In the genomic region with DNA sequence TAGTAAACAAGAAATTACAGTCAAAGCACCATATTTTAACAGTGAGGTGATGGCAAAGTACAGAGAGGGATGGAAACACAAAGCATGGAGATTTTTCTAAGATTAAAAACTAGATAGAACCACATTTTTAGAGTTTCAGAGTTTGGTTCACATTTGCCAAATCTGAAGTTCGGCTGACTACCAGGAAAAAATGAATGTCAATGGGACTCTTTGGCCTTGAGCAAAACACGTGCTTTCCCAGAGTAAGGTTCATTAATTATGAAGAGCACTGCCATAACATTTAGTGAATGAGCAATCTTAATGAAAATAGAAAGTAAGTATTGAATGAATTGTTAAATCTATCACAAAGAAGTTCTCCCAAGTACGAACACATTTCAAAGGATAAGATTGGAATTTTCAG, we compare ENCODE assay signal across 37 cellular contexts.
"Had no signal": no experiment of that assay in that cellular context is flagged by ENCODE, and none has a peak within 500 bp of the region (broad histone marks: within the 10 kb centered on the region; RNA-seq: fewer than 3 reads in every experiment).

No MANE protein-coding gene starts in this region.

- H3K27me3 ChIP-seq: ascending aorta, body of pancreas, brain microvascular endothelial cell, breast epithelium, cardiac muscle cell had no signal

- H3K27ac ChIP-seq: ascending aorta, body of pancreas, brain microvascular endothelial cell, breast epithelium, cardiac muscle cell had no signal

- H3K36me3 ChIP-seq: ascending aorta, brain microvascular endothelial cell, breast epithelium, cardiac muscle cell had no signal

- H3K4me1 Mint-ChIP-seq: activated naive CD4-positive, alpha-beta T cell treated with anti-CD3 and anti-CD28 coated beads, Interleukin-2, amount 10 ng/mL, durations not matched to agents 7 days and 5 days; activated naive CD4-positive, alpha-beta T cell treated with anti-CD3 and anti-CD28 coated beads, Interleukin-2, amount 50 U/mL, for 24 hours; activated naive CD8-positive, alpha-beta T cell treated with anti-CD3 and anti-CD28 coated beads for 36 hours; activated naive CD8-positive, alpha-beta T cell treated with anti-CD3 and anti-CD28 coated beads, Interleukin-2, amount 10 ng/mL, durations not matched to agents 7 days and 5 days; activated naive CD8-positive, alpha-beta T cell treated with anti-CD3 and anti-CD28 coated beads, Interleukin-2, amount 50 U/mL, for 24 hours; activated T-helper 17 cell treated with anti-CD3 and anti-CD28 coated beads, Interleukin-2, amount 50 U/mL, for 72 hours; brain; central memory CD8-positive, alpha-beta T cell had no signal

- H3K9me3 ChIP-seq: ascending aorta, body of pancreas, breast epithelium had no signal

- H3K4me3 Mint-ChIP-seq: activated naive CD4-positive, alpha-beta T cell treated with anti-CD3 and anti-CD28 coated beads for 36 hours; activated naive CD4-positive, alpha-beta T cell treated with anti-CD3 and anti-CD28 coated beads, Interleukin-2, amount 10 ng/mL, durations not matched to agents 7 days and 5 days; activated naive CD4-positive, alpha-beta T cell treated with anti-CD3 and anti-CD28 coated beads, Interleukin-2, amount 50 U/mL, for 24 hours; activated naive CD8-positive, alpha-beta T cell; activated naive CD8-positive, alpha-beta T cell treated with anti-CD3 and anti-CD28 coated beads for 36 hours; activated naive CD8-positive, alpha-beta T cell treated with anti-CD3 and anti-CD28 coated beads, Interleukin-2, amount 10 ng/mL, durations not matched to agents 7 days and 5 days; activated naive CD8-positive, alpha-beta T cell treated with anti-CD3 and anti-CD28 coated beads, Interleukin-2, amount 50 U/mL, for 24 hours; activated T-cell treated with anti-CD3 and anti-CD28 coated beads, Interleukin-2, amount 50 U/mL, for 24 hours; activated T-cell treated with anti-CD3 and anti-CD28 coated beads, Interleukin-2, amount 50 U/mL, for 4 hours; activated T-cell treated with anti-CD3 and anti-CD28 coated beads, Interleukin-2, amount 50 U/mL, for 72 hours; activated T-helper 1 cell treated with anti-CD3 and anti-CD28 coated beads, Interleukin-12 subunit alpha, Interleukin-12 subunit beta, Interleukin-2, Interleukin-4 antibody, amounts not matched to agents 30 ng/mL and 10 ng/mL and 1 ng/mL, durations not matched to agents 14 hours and 24 hours and 36 hours; activated T-helper 17 cell treated with anti-CD3 and anti-CD28 coated beads, Interleukin-2, amount 50 U/mL, for 72 hours; brain; central memory CD8-positive, alpha-beta T cell had no signal

- DNase-seq: activated effector memory CD4-positive, alpha-beta T cell treated with anti-CD3 and anti-CD28 coated beads, Interleukin-2, amount 50 U/mL, for 16 hours; activated effector memory CD4-positive, alpha-beta T cell treated with Interleukin-2 at 50 U/mL for 16 hours; activated gamma-delta T cell; activated gamma-delta T cell treated with Interleukin-2 at 50 U/mL for 16 hours; activated naive CD4-positive, alpha-beta T cell; activated naive CD4-positive, alpha-beta T cell treated with anti-CD3 and anti-CD28 coated beads for 36 hours; activated naive CD4-positive, alpha-beta T cell treated with anti-CD3 and anti-CD28 coated beads, Interleukin-2, amount 10 ng/mL, durations not matched to agents 7 days and 5 days; activated naive CD4-positive, alpha-beta T cell treated with anti-CD3 and anti-CD28 coated beads, Interleukin-2, amount 50 U/mL, for 16 hours; activated naive CD4-positive, alpha-beta T cell treated with Interleukin-2 at 50 U/mL for 16 hours; activated naive CD8-positive, alpha-beta T cell treated with anti-CD3 and anti-CD28 coated beads for 36 hours; activated naive CD8-positive, alpha-beta T cell treated with anti-CD3 and anti-CD28 coated beads, Interleukin-2, amount 10 ng/mL, durations not matched to agents 7 days and 5 days; activated naive CD8-positive, alpha-beta T cell treated with anti-CD3 and anti-CD28 coated beads, Interleukin-2, amount 50 U/mL, for 24 hours; activated T-cell treated with anti-CD3 and anti-CD28 coated beads, Interleukin-2, amount 50 U/mL, for 1 hour; activated T-cell treated with anti-CD3 and anti-CD28 coated beads, Interleukin-2, amount 50 U/mL, for 24 hours; activated T-cell treated with anti-CD3 and anti-CD28 coated beads, Interleukin-2, amount 50 U/mL, for 4 hours; activated T-cell treated with anti-CD3 and anti-CD28 coated beads, Interleukin-2, amount 50 U/mL, for 48 hours; activated T-cell treated with anti-CD3 and anti-CD28 coated beads, Interleukin-2, amount 50 U/mL, for 72 hours; amniotic stem cell; amygdala; anterior cingulate cortex; aorta; body of pancreas; brain microvascular endothelial cell; caudate nucleus; central memory CD4-positive, alpha-beta T cell; cerebellar nuclear complex had no signal

- H3K27ac Mint-ChIP-seq: activated naive CD4-positive, alpha-beta T cell treated with anti-CD3 and anti-CD28 coated beads for 36 hours; activated naive CD4-positive, alpha-beta T cell treated with anti-CD3 and anti-CD28 coated beads, Interleukin-2, amount 10 ng/mL, durations not matched to agents 7 days and 5 days; activated naive CD4-positive, alpha-beta T cell treated with anti-CD3 and anti-CD28 coated beads, Interleukin-2, amount 50 U/mL, for 24 hours; activated naive CD4-positive, alpha-beta T cell treated with anti-CD3 and anti-CD28 coated beads, Interleukin-2, amount 50 U/mL, for 72 hours; activated naive CD8-positive, alpha-beta T cell; activated naive CD8-positive, alpha-beta T cell treated with anti-CD3 and anti-CD28 coated beads for 36 hours; activated naive CD8-positive, alpha-beta T cell treated with anti-CD3 and anti-CD28 coated beads, Interleukin-2, amount 10 ng/mL, durations not matched to agents 7 days and 5 days; activated naive CD8-positive, alpha-beta T cell treated with anti-CD3 and anti-CD28 coated beads, Interleukin-2, amount 50 U/mL, for 24 hours; activated T-cell treated with anti-CD3 and anti-CD28 coated beads, Interleukin-2, amount 50 U/mL, for 24 hours; activated T-cell treated with anti-CD3 and anti-CD28 coated beads, Interleukin-2, amount 50 U/mL, for 72 hours; activated T-helper 1 cell treated with anti-CD3 and anti-CD28 coated beads, Interleukin-12 subunit alpha, Interleukin-12 subunit beta, Interleukin-2, Interleukin-4 antibody, amounts not matched to agents 30 ng/mL and 10 ng/mL and 1 ng/mL, durations not matched to agents 14 hours and 24 hours and 36 hours; activated T-helper 17 cell treated with anti-CD3 and anti-CD28 coated beads, Interleukin-2, amount 50 U/mL, for 72 hours; activated T-helper 2 cell treated with anti-CD3 and anti-CD28 coated beads, Interferon-gamma antibody, Interleukin-2, Interleukin-4, amounts not matched to agents 10 μg/mL and 5 μg/mL and 100 μg/mL, durations not matched to agents 14 hours and 24 hours and 36 hours; brain had no signal

- H3K4me3 ChIP-seq: ascending aorta, body of pancreas, breast epithelium, cardiac muscle cell had no signal

- H3K27me3 Mint-ChIP-seq: activated naive CD4-positive, alpha-beta T cell treated with anti-CD3 and anti-CD28 coated beads, Interleukin-2, amount 10 ng/mL, durations not matched to agents 7 days and 5 days; activated naive CD8-positive, alpha-beta T cell treated with anti-CD3 and anti-CD28 coated beads, Interleukin-2, amount 10 ng/mL, durations not matched to agents 7 days and 5 days; activated naive CD8-positive, alpha-beta T cell treated with anti-CD3 and anti-CD28 coated beads, Interleukin-2, amount 50 U/mL, for 24 hours; activated T-cell treated with anti-CD3 and anti-CD28 coated beads, Interleukin-2, amount 50 U/mL, for 24 hours; activated T-helper 17 cell treated with anti-CD3 and anti-CD28 coated beads, Interleukin-2, amount 50 U/mL, for 72 hours; brain; central memory CD8-positive, alpha-beta T cell had no signal

- H3K4me1 ChIP-seq: ascending aorta, body of pancreas, breast epithelium had no signal

- H3K9me3 Mint-ChIP-seq: activated naive CD8-positive, alpha-beta T cell treated with anti-CD3 and anti-CD28 coated beads, Interleukin-2, amount 50 U/mL, for 24 hours; activated T-cell treated with anti-CD3 and anti-CD28 coated beads, Interleukin-2, amount 50 U/mL, for 24 hours; activated T-helper 1 cell treated with anti-CD3 and anti-CD28 coated beads, Interleukin-12 subunit alpha, Interleukin-12 subunit beta, Interleukin-2, Interleukin-4 antibody, amounts not matched to agents 30 ng/mL and 10 ng/mL and 1 ng/mL, durations not matched to agents 14 hours and 24 hours and 36 hours; activated T-helper 2 cell treated with anti-CD3 and anti-CD28 coated beads, Interferon-gamma antibody, Interleukin-2, Interleukin-4, amounts not matched to agents 10 μg/mL and 5 μg/mL and 100 μg/mL, durations not matched to agents 14 hours and 24 hours and 36 hours; brain had no signal

- ATAC-seq: activated naive CD4-positive, alpha-beta T cell treated with anti-CD3 and anti-CD28 coated beads, Interleukin-2, amount 50 U/mL, for 72 hours; activated naive CD8-positive, alpha-beta T cell treated with anti-CD3 and anti-CD28 coated beads, Interleukin-2, amount 50 U/mL, for 24 hours; activated T-cell treated with anti-CD3 and anti-CD28 coated beads, Interleukin-2, amount 50 U/mL, for 4 hours; activated T-cell treated with anti-CD3 and anti-CD28 coated beads, Interleukin-2, amount 50 U/mL, for 72 hours; activated T-helper 17 cell treated with anti-CD3 and anti-CD28 coated beads, Interleukin-2, amount 50 U/mL, for 72 hours; body of pancreas had no signal

- H3K36me3 Mint-ChIP-seq: activated naive CD4-positive, alpha-beta T cell treated with anti-CD3 and anti-CD28 coated beads, Interleukin-2, amount 10 ng/mL, durations not matched to agents 7 days and 5 days; activated naive CD4-positive, alpha-beta T cell treated with anti-CD3 and anti-CD28 coated beads, Interleukin-2, amount 50 U/mL, for 24 hours; activated naive CD8-positive, alpha-beta T cell; activated naive CD8-positive, alpha-beta T cell treated with anti-CD3 and anti-CD28 coated beads for 36 hours; activated naive CD8-positive, alpha-beta T cell treated with anti-CD3 and anti-CD28 coated beads, Interleukin-2, amount 10 ng/mL, durations not matched to agents 7 days and 5 days; brain had no signal
